In genomic region chrX:68462653-68463052, GRCh38 we compare ENCODE assay signal across 8 cellular contexts. TPM values are rescaled to one million over a fixed set of nuclear protein-coding genes. Genes with fewer than 3 reads are reported as not detected.
DNase-seq lines count a peak whose midpoint lies in the region; ATAC-seq and TF ChIP-seq lines count a peak whose summit lies in the region.

No MANE protein-coding gene starts in this region.

- H3K27ac Mint-ChIP-seq in progenitor cell of endocrine pancreas: no peak overlapping the region
- H3K27ac Mint-ChIP-seq in stimulated activated memory B cell treated with anti-CD40 and anti-IgM and Interleukin-4, amounts not matched to agents 10 μg/mL and 1 μg/mL and 100 μg/mL, for 72 hours: no peak overlapping the region

- H3K36me3 Mint-ChIP-seq in progenitor cell of endocrine pancreas (ENCODE audit: insufficient read depth): no peaks in the 10 kb centered on the region
- H3K36me3 Mint-ChIP-seq in stimulated activated memory B cell treated with anti-CD40 and anti-IgM and Interleukin-4, amounts not matched to agents 10 μg/mL and 1 μg/mL and 100 μg/mL, for 72 hours: no peaks in the 10 kb centered on the region

- H3K4me3 ChIP-seq in AG09309 (ENCODE audit: control insufficient read depth, low read depth, low read length): no peak overlapping the region
- H3K4me3 ChIP-seq in fibroblast of mammary gland (ENCODE audit: control insufficient read depth, low read depth, low read length): no peak overlapping the region

- peak; percentile 65 for ATAC-seq in HG03520 (IDR thresholded peaks at IDR 0.05; ENCODE audit: unreplicated experiment)
- ATAC-seq in stimulated activated memory B cell treated with anti-CD40 and anti-IgM and Interleukin-4, amounts not matched to agents 10 μg/mL and 1 μg/mL and 100 μg/mL, for 72 hours: no peak
- ATAC-seq in HG03045 (IDR thresholded peaks at IDR 0.05; ENCODE audit: unreplicated experiment): no peak

- no peak overlapping the region for H3K4me3 Mint-ChIP-seq in progenitor cell of endocrine pancreas (ENCODE audit: low read depth)
- no peak overlapping the region for H3K4me3 Mint-ChIP-seq in stimulated activated memory B cell treated with anti-CD40 and anti-IgM and Interleukin-4, amounts not matched to agents 10 μg/mL and 1 μg/mL and 100 μg/mL, for 72 hours

- in situ Hi-C loops in GM13977 (cut with MboI; ENCODE audit: low pct_unique_long_range_greater_than_20kb, low sequenced_read_pairs, unreplicated experiment): no loop called here

- H3K4me1 Mint-ChIP-seq in progenitor cell of endocrine pancreas (ENCODE audit: low read depth): no peaks in the 10 kb centered on the region
- H3K4me1 Mint-ChIP-seq in stimulated activated memory B cell treated with anti-CD40 and anti-IgM and Interleukin-4, amounts not matched to agents 10 μg/mL and 1 μg/mL and 100 μg/mL, for 72 hours: peaks cover 4% of the 10 kb centered on the region

- DNase-seq in AG09309 (ENCODE audit: low read depth) (no peak), GM13977 (ENCODE audit: low spot score) (no peak), SW480 (ENCODE audit: low spot score) (peak; percentile 58), fibroblast of mammary gland (ENCODE audit: low read depth) (peak; percentile 62), progenitor cell of endocrine pancreas (ENCODE audit: low spot score, unreplicated experiment) (no peak)

- no peaks in the 10 kb centered on the region for H3K27me3 Mint-ChIP-seq in progenitor cell of endocrine pancreas
- no peaks in the 10 kb centered on the region for H3K27me3 Mint-ChIP-seq in stimulated activated memory B cell treated with anti-CD40 and anti-IgM and Interleukin-4, amounts not matched to agents 10 μg/mL and 1 μg/mL and 100 μg/mL, for 72 hours

- peaks cover 5% of the 10 kb centered on the region for H3K9me3 Mint-ChIP-seq in progenitor cell of endocrine pancreas (ENCODE audit: low read depth)
- H3K9me3 Mint-ChIP-seq in stimulated activated memory B cell treated with anti-CD40 and anti-IgM and Interleukin-4, amounts not matched to agents 10 μg/mL and 1 μg/mL and 100 μg/mL, for 72 hours: no peaks in the 10 kb centered on the region

- TF ChIP-seq CTCF in AG09309 (IDR thresholded peaks at IDR 0.05; ENCODE audit: control insufficient read depth, insufficient read depth, low read depth, low read length, missing control alignments) (peak; percentile 41), GM13977 (IDR thresholded peaks at IDR 0.05; ENCODE audit: extremely low read depth, insufficient read depth, missing control alignments) (peak; percentile 37), fibroblast of mammary gland (conservative IDR thresholded peaks at IDR 0.05; ENCODE audit: control insufficient read depth, insufficient read depth, low read depth, low read length) (peak; percentile 55), progenitor cell of endocrine pancreas (IDR thresholded peaks at IDR 0.05; ENCODE audit: unreplicated experiment) (peak; percentile 56)

RNA-seq across cellular contexts. Expression of gene OPHN1, which starts 29.4 kb away (rescaled TPM):
- 6.5 and 7.2 TPM in 2 replicates for total RNA-seq in progenitor cell of endocrine pancreas

RNA-seq across cellular contexts. Expression of gene YIPF6, which starts 36.2 kb away (rescaled TPM):
- total RNA-seq in progenitor cell of endocrine pancreas: 44.5 and 47.2 TPM in 2 replicates

Comparison
In these comparisons a context has a peak if more than half of its experiments do, and no peak if none do; other contexts are left out.
1. DNase-seq: peak in SW480 (single experiment) and fibroblast of mammary gland (single experiment); none in AG09309 (single experiment), GM13977 (single experiment) and progenitor cell of endocrine pancreas (single experiment).
2. Peak in every context shown above with its lines, with median percentiles within 50 percentile points of each other: CTCF ChIP-seq.